9 cellular contexts compared by ENCODE assay signal in the genomic region with DNA sequence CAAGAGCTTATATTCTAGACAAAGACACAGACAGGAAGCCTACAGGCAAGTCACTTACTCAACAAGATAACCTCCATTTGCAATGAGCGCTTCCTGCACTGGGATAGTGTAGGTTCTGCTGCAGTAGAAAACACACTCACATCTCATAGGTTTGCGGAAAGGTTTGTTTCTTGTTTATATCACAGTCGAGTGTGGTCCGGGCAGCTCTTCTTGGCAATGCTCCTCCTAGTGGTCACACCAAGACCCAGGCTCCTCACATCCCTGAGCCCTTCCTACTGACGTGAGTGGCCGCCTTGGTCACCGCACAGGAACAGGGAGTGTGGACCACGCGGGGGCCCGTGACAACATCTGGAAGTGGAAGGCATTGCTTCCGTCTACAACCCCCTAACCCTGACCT. TPM values are rescaled to one million over a fixed set of nuclear protein-coding genes. Genes with fewer than 3 reads are reported as not detected.
DNase-seq lines count a peak whose midpoint lies in the region; ATAC-seq and TF ChIP-seq lines count a peak whose summit lies in the region.
"Had no signal": no experiment of that assay in that cellular context is flagged by ENCODE, and none has a peak within 500 bp of the region (broad histone marks: within the 10 kb centered on the region; RNA-seq: fewer than 3 reads in every experiment).

No MANE protein-coding gene starts in this region.

- DNase-seq in SKM-1 treated with dmso at 0.1 percent for 144 hours (lab: John Stamatoyannopoulos, UW; ENCODE audit: unreplicated experiment) (peak; percentile 1), SKM-1 (lab: John Stamatoyannopoulos, UW; ENCODE audit: unreplicated experiment) (no peak), OCI-LY7 (ENCODE audit: low spot score) (peak; percentile 12), foreskin melanocyte (peak; percentile 2), colonic mucosa (no peak)
- DNase-seq in stimulated activated CD8-positive, alpha-beta memory T cell treated with anti-CD3 and anti-CD28 coated beads, Interleukin-4, amount 100 ng/mL, for 48 hours = peak; percentile 22

- H3K79me2 ChIP-seq in OCI-LY7 (ENCODE audit: insufficient read depth, low read depth, low read length) = no peaks in the 10 kb centered on the region

- CTCF ChIA-PET in OCI-LY7 (lab: Charles Lee; ENCODE audit: unreplicated experiment) = no interaction called here

- H3K27ac ChIP-seq in OCI-LY7 (ENCODE audit: low read depth, low read length, poor library complexity, severe bottlenecking) (no peak overlapping the region), colonic mucosa (no peak overlapping the region)

- H4K20me1 ChIP-seq in OCI-LY7 (ENCODE audit: insufficient read depth, low read length) = no peaks in the 10 kb centered on the region

- H3K4me2 ChIP-seq in OCI-LY7 (ENCODE audit: low read length) = no peak overlapping the region

- TF ChIP-seq CTCF in OCI-LY7 (conservative IDR thresholded peaks at IDR 0.05; ENCODE audit: low read length) (peak; percentile 67), colonic mucosa (IDR thresholded peaks at IDR 0.05) (no peak)

- H3K9ac ChIP-seq in colonic mucosa (ENCODE audit: low read depth in 2 of 2, low read length in 2 of 2) = no peak overlapping the region

- H3K4me1 ChIP-seq in OCI-LY7 (ENCODE audit: insufficient read depth, low read length, poor library complexity, severe bottlenecking) = no peaks in the 10 kb centered on the region
- H3K4me1 ChIP-seq in colonic mucosa = no peaks in the 10 kb centered on the region

- intact Hi-C loops in OCI-LY7 (cut with micrococcal nuclease; ENCODE audit: unreplicated experiment) = no loop called here
- intact Hi-C loops in colonic mucosa (cut with DNase I) = no loop called here

- no peaks in the 10 kb centered on the region for H3K36me3 ChIP-seq in OCI-LY7 (ENCODE audit: insufficient read depth, low read length)
- H3K36me3 ChIP-seq in colonic mucosa = no peaks in the 10 kb centered on the region

- POLR2A ChIA-PET in OCI-LY7 (lab: Charles Lee) = no interaction called here

- no peaks in the 10 kb centered on the region for H3K9me2 ChIP-seq in OCI-LY7 (ENCODE audit: insufficient read depth, low read length)

- no peaks in the 10 kb centered on the region for H3K9me3 ChIP-seq in OCI-LY7 (ENCODE audit: low read length)
- no peaks in the 10 kb centered on the region for H3K9me3 ChIP-seq in colonic mucosa

- H2AFZ ChIP-seq in OCI-LY7 (ENCODE audit: low read length) = no peak overlapping the region

- BruUV-seq in OCI-LY7 (replicated peaks; lab: Mats Ljungman, UMichigan) = no TSS peak

- ATAC-seq in HG03432 (IDR thresholded peaks at IDR 0.05; ENCODE audit: unreplicated experiment) (no peak), HG02852 (IDR thresholded peaks at IDR 0.05; ENCODE audit: unreplicated experiment) (no peak)

- H3K27me3 ChIP-seq in colonic mucosa = no peaks in the 10 kb centered on the region

- H3K4me3 ChIP-seq in OCI-LY7 (ENCODE audit: low read depth, low read length, poor library complexity, severe bottlenecking) (no peak overlapping the region), colonic mucosa (no peak overlapping the region)

RNA-seq across cellular contexts. Expression of a gene that starts 48.0 kb away (rescaled TPM):
- total RNA-seq in OCI-LY7 (2014; rRNA removed; shearing (Covaris generic)) = not detected in 2 replicates
- total RNA-seq in OCI-LY7 (2022) (not detected in 2 replicates), colonic mucosa (1 to 10 TPM in 1 of 2 donors, not detected in 1; 6.9 TPM)
- total RNA-seq: subcutaneous adipose tissue had no signal

Comparison
In these comparisons a context has a peak if more than half of its experiments do, and no peak if none do; other contexts are left out.
1. DNase-seq: peak in SKM-1 treated with dmso at 0.1 percent for 144 hours (single experiment), OCI-LY7 (single experiment), foreskin melanocyte (single experiment) and stimulated activated CD8-positive, alpha-beta memory T cell treated with anti-CD3 and anti-CD28 coated beads, Interleukin-4, amount 100 ng/mL, for 48 hours (single experiment); none in SKM-1 (single experiment) and colonic mucosa (single experiment).